In the genomic region with DNA sequence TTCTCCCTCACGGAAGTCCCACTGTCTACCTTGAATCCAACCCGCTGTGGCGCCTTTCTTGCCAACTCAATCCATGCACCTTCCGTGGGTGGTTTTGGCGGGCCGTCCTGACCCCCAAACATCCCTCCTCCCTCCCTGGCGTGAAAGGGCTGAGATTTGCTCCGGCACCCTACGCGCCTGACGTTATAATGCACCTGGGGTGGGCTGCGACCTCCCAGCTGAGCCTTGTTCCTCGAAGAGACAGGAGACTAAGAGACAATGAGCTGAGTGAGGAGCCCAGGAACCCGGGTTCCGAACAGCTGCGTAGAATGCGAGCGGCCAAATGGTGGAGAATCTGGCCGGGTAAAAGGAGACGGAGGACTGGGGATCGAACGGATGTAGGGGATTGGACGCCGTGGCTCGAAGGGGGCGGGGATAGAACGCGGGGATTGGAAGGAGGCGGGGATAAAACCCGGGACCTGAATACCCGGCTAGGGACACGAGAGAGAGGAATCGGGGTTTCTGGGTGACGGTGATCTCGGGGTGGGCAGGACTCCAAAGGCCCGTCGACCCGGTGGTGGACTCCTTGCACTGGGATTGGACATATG, we compare ENCODE assay signal across 8 cellular contexts. TPM values are rescaled to one million over a fixed set of nuclear protein-coding genes. Genes with fewer than 3 reads are reported as not detected.
A peak's percentile ranks its signal among the peaks of the same experiment; 100 is the strongest.
DNase-seq lines count a peak whose midpoint lies in the region; ATAC-seq and TF ChIP-seq lines count a peak whose summit lies in the region.

TSS of gene CPT1C (plus strand) at position 461 of the 587 bp plus-strand sequence. CDS start 1,137 bp downstream, outside the sequence.

- peaks cover 4% of the 10 kb centered on the region; the same call in 1 of the 2 replicates for H3K4me1 ChIP-seq in iPS-20b (ENCODE audit: insufficient read depth, low read length)

- peak within 1 kb of the TSS; percentile 73 to 95 (median 84) for H3K4me3 Mint-ChIP-seq in IgD-negative memory B cell
- peak within 1 kb of the TSS; percentile 96 for H3K4me3 Mint-ChIP-seq in T-helper 17 cell

- H3K27ac Mint-ChIP-seq in IgD-negative memory B cell (peak within 1 kb of the TSS in 2 of 3 donors; percentile 44 to 77), T-helper 17 cell (peak within 1 kb of the TSS; percentile 93)

- DNase-seq in AG10803 (ENCODE audit: low read depth) = peak; percentile 67
- DNase-seq in T-helper 17 cell = peak in 1 of 3 donors; percentile 51
- peak; percentile 34 for DNase-seq in central memory CD4-positive, alpha-beta T cell
- DNase-seq in sciatic nerve (ENCODE audit: low spot score) = peak; percentile 85
- no peak for DNase-seq in SKM-1 (lab: John Stamatoyannopoulos, UW; ENCODE audit: unreplicated experiment)

- peak; percentile 66 for ATAC-seq in T-helper 17 cell
- peak; percentile 82 for ATAC-seq in sciatic nerve
- ATAC-seq in GM21717 (IDR thresholded peaks at IDR 0.05; ENCODE audit: unreplicated experiment) = no peak

- H3K27me3 ChIP-seq in iPS-20b (ENCODE audit: insufficient read depth, low read length) = no peaks in the 10 kb centered on the region

- no peaks in the 10 kb centered on the region for H3K9me3 Mint-ChIP-seq in IgD-negative memory B cell

- peak within 1 kb of the TSS; percentile 88 for H3K27ac ChIP-seq in iPS-20b (ENCODE audit: low read length)

- H3K9ac ChIP-seq in iPS-20b (ENCODE audit: low read depth, low read length) = peak within 1 kb of the TSS; percentile 90

- H3K4me3 ChIP-seq in AG10803 (ENCODE audit: low read length) (peak within 1 kb of the TSS; percentile 65), iPS-20b (ENCODE audit: low read length) (peak within 1 kb of the TSS; percentile 85)

- H3K9me3 ChIP-seq in T-helper 17 cell (ENCODE audit: control insufficient read depth, low read length, poor library complexity, severe bottlenecking) (no peaks in the 10 kb centered on the region), iPS-20b (ENCODE audit: insufficient read depth, low read depth, low read length) (no peaks in the 10 kb centered on the region)

- intact Hi-C loops in sciatic nerve (cut with DNase I) = no loop called here

- H3K36me3 Mint-ChIP-seq in IgD-negative memory B cell (peaks cover 6% of the 10 kb centered on the region), T-helper 17 cell (ENCODE audit: low read depth) (peaks cover 4% of the 10 kb centered on the region)

- H3K27me3 Mint-ChIP-seq in IgD-negative memory B cell (peaks cover 21% of the 10 kb centered on the region), T-helper 17 cell (peaks cover 13% of the 10 kb centered on the region)

- no peak for TF ChIP-seq CTCF in AG10803 (conservative IDR thresholded peaks at IDR 0.05; ENCODE audit: low read length)

- H3K36me3 ChIP-seq in iPS-20b (ENCODE audit: insufficient read depth, low read depth, low read length) = peaks cover 31% of the 10 kb centered on the region

- peaks cover 9 to 14% (median 13%) of the 10 kb centered on the region in 3 donors for H3K4me1 Mint-ChIP-seq in IgD-negative memory B cell
- H3K4me1 Mint-ChIP-seq in T-helper 17 cell = peaks cover 27% of the 10 kb centered on the region

RNA-seq across cellular contexts. Expression of gene CPT1C, which starts in this region (rescaled TPM):
- polyA plus RNA-seq in IgD-negative memory B cell = not detected
- total RNA-seq in T-helper 17 cell (1 to 10 TPM in 1 of 2 donors, under 1 TPM in 1; 0.31 to 1.0 TPM), sciatic nerve (5.9 TPM)
